In the genomic region with DNA sequence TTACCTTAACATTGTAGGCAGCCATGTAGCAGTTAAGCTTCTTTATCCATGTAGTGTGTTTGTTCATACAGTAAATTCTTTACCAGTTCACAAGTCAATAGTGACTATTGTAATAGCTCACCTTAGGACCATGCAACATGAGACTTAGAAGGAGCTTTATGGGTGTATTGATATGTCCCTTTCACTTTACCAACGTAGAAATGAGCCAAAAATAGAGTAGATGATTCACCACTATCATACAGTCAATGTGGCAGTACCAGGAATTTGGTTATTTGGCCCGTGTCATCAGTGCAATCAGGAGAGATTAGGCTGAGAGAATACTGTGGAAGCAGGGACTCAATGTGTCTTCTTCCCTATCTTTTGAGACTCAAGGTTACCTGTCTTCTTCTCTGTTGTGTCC, we compare ENCODE assay signal across 22 cellular contexts. TPM values are rescaled to one million over a fixed set of nuclear protein-coding genes. Genes with fewer than 3 reads are reported as not detected.
A peak's percentile ranks its signal among the peaks of the same experiment; 100 is the strongest.
DNase-seq lines count a peak whose midpoint lies in the region; ATAC-seq and TF ChIP-seq lines count a peak whose summit lies in the region.
"Had no signal": no experiment of that assay in that cellular context is flagged by ENCODE, and none has a peak within 500 bp of the region (broad histone marks: within the 10 kb centered on the region; RNA-seq: fewer than 3 reads in every experiment).

No MANE protein-coding gene starts in this region.

- TF ChIP-seq CTCF in IMR-90 (conservative IDR thresholded peaks at IDR 0.05; ENCODE audit: low read depth, low read length) (no peak), brain microvascular endothelial cell (IDR thresholded peaks at IDR 0.05; ENCODE audit: low read depth, low read length, missing control alignments) (no peak), neural cell (IDR thresholded peaks at IDR 0.05; ENCODE audit: poor library complexity, severe bottlenecking) (no peak)

- no peak overlapping the region for H2AK5ac ChIP-seq in IMR-90 (ENCODE audit: low read depth, low read length)

- no peaks in the 10 kb centered on the region for H3K9me3 Mint-ChIP-seq in activated T-cell treated with anti-CD3 and anti-CD28 coated beads, Interleukin-2, amount 50 U/mL, for 24 hours
- H3K9me3 Mint-ChIP-seq: IgD-negative memory B cell, mesothelial cell of epicardium, nephron had no signal

- H3K18ac ChIP-seq in IMR-90 (ENCODE audit: low read depth, low read length) = no peak overlapping the region

- no peak overlapping the region for H4K5ac ChIP-seq in IMR-90 (ENCODE audit: low read depth, low read length)

- no peak for TF ChIP-seq RAD21 in IMR-90 (IDR thresholded peaks at IDR 0.05; ENCODE audit: low read length)
- no peak for TF ChIP-seq RAD21 in neural cell (conservative IDR thresholded peaks at IDR 0.05)

- H4K20me1 ChIP-seq in IMR-90 (ENCODE audit: insufficient read depth, low read length) (no peaks in the 10 kb centered on the region), neural cell (ENCODE audit: insufficient read depth) (no peaks in the 10 kb centered on the region)

- H3K23ac ChIP-seq in IMR-90 (ENCODE audit: low read depth, low read length) = no peak overlapping the region

- H3K27ac ChIP-seq in IMR-90 (ENCODE audit: insufficient read depth, low read length) (no peak overlapping the region), brain microvascular endothelial cell (no peak overlapping the region), neural cell (ENCODE audit: low read length) (no peak overlapping the region)
- H3K27ac ChIP-seq: SK-N-MC, testis had no signal

- H3K9me3 ChIP-seq in IMR-90 (ENCODE audit: control insufficient read depth, insufficient read depth, low read length) (no peaks in the 10 kb centered on the region), neural cell (ENCODE audit: low read length) (no peaks in the 10 kb centered on the region)
- H3K9me3 ChIP-seq: testis had no signal

- no CpG with 5 or more reads among the region's 2 CpGs for WGBS in IMR-90 (ENCODE audit: extremely low coverage in 2 of 2, insufficient read length in 1 of 2), 2 experiments

- H3K27ac Mint-ChIP-seq in activated T-cell treated with anti-CD3 and anti-CD28 coated beads, Interleukin-2, amount 50 U/mL, for 24 hours = peak overlapping the region; percentile 63
- H3K27ac Mint-ChIP-seq: GM23338, IgD-negative memory B cell, mesothelial cell of epicardium, nephron had no signal

- CTCF ChIA-PET in IMR-90 (lab: Yijun Ruan, JAX) = no interaction called here

- 0 out of 2 replicates have a peak, but pooled peaks cover 2% of the 10 kb centered on the region for H3K9me1 ChIP-seq in IMR-90 (ENCODE audit: insufficient read depth, low read length)

- H3K4me3 Mint-ChIP-seq in activated T-cell treated with anti-CD3 and anti-CD28 coated beads, Interleukin-2, amount 50 U/mL, for 24 hours = peak overlapping the region; percentile 1
- H3K4me3 Mint-ChIP-seq: GM23338, mesothelial cell of epicardium, nephron had no signal

- H3K36me3 ChIP-seq in IMR-90 (ENCODE audit: control insufficient read depth, insufficient read depth, low read length) (peaks cover 2% of the 10 kb centered on the region), brain microvascular endothelial cell (replicated peaks) (no peaks in the 10 kb centered on the region), neural cell (ENCODE audit: insufficient read depth, low read length) (peaks cover 12% of the 10 kb centered on the region)

- H3K36me3 Mint-ChIP-seq in activated T-cell treated with anti-CD3 and anti-CD28 coated beads, Interleukin-2, amount 50 U/mL, for 24 hours (ENCODE audit: low read depth) = peaks cover 76% of the 10 kb centered on the region

- no peak for TF ChIP-seq POLR2A in IMR-90 (IDR thresholded peaks at IDR 0.05; ENCODE audit: low read depth, low read length)

- H2BK5ac ChIP-seq in IMR-90 (ENCODE audit: low read depth, low read length, poor library complexity, severe bottlenecking) = no peak overlapping the region

- H3K79me1 ChIP-seq in IMR-90 (ENCODE audit: low read depth in 1 of 2, low read length in 2 of 2) = peaks cover 18 to 33% of the 10 kb centered on the region in 2 experiments; a peak in 3 of 4 replicates

- no peak for TF ChIP-seq EP300 in neural cell (conservative IDR thresholded peaks at IDR 0.05; ENCODE audit: poor library complexity, severe bottlenecking)

- no peak overlapping the region for H3K9ac ChIP-seq in IMR-90 (ENCODE audit: low read depth, low read length)
- no peak overlapping the region for H3K9ac ChIP-seq in neural cell (ENCODE audit: low read length)

- no peak overlapping the region for H3K4ac ChIP-seq in IMR-90 (ENCODE audit: low read depth, low read length)

- H3K9me2 ChIP-seq in neural cell (ENCODE audit: insufficient read depth, low read length) = no peaks in the 10 kb centered on the region

- peaks cover 53% of the 10 kb centered on the region for H3K4me1 Mint-ChIP-seq in activated T-cell treated with anti-CD3 and anti-CD28 coated beads, Interleukin-2, amount 50 U/mL, for 24 hours (ENCODE audit: low read depth)

- ATAC-seq in IMR-90 (ENCODE audit: low read depth) = no peak
- ATAC-seq: GM23338, sciatic nerve had no signal

- H2AFZ ChIP-seq in IMR-90 (replicated peaks; ENCODE audit: low read length, poor library complexity) = no peak overlapping the region
- no peak overlapping the region for H2AFZ ChIP-seq in neural cell (ENCODE audit: low read depth, low read length)
- H2AFZ ChIP-seq: GM23338 had no signal

- no peak overlapping the region for H3K56ac ChIP-seq in IMR-90 (ENCODE audit: extremely low read depth, insufficient read depth, low read length)

- no peaks in the 10 kb centered on the region for H3K27me3 Mint-ChIP-seq in activated T-cell treated with anti-CD3 and anti-CD28 coated beads, Interleukin-2, amount 50 U/mL, for 24 hours
- H3K27me3 Mint-ChIP-seq: IgD-negative memory B cell had no signal

- H2BK15ac ChIP-seq in IMR-90 (ENCODE audit: low read depth, low read length) = no peak overlapping the region

- no peaks in the 10 kb centered on the region for H3F3A ChIP-seq in neural cell (ENCODE audit: insufficient read depth, low read length, poor library complexity, severe bottlenecking)

- no peak overlapping the region for H2AK9ac ChIP-seq in IMR-90 (replicated peaks; ENCODE audit: low read depth, low read length, poor library complexity)

- in situ Hi-C loops in IMR-90 (cut with MboI; ENCODE audit: low sequenced_read_pairs) = no loop called here
- in situ Hi-C loops in brain microvascular endothelial cell (cut with HindIII; ENCODE audit: low pct_ligation_motif_present, low sequenced_read_pairs) = no loop called here

- peaks cover 8% of the 10 kb centered on the region for H3K79me2 ChIP-seq in neural cell (replicated peaks; ENCODE audit: insufficient read depth, low read length)

- H2BK20ac ChIP-seq in IMR-90 (ENCODE audit: low read depth, low read length) = no peak overlapping the region

- dilution Hi-C loops in IMR-90 (cut with HindIII; ENCODE audit: low sequenced_read_pairs, unreplicated experiment) = no loop called here

- POLR2A ChIA-PET in IMR-90 (lab: Charles Lee; ENCODE audit: unreplicated experiment) = interaction anchor here (0.6 kb wide), 1 partner anchor 159 kb away, joined by 4 read pairs; no protein-coding TSS in a partner anchor

- BruUV-seq in IMR-90 (replicated peaks; lab: Mats Ljungman, UMichigan) = no TSS peak

- no peak overlapping the region for H2BK120ac ChIP-seq in IMR-90 (ENCODE audit: low read depth, low read length)

- H3K27me3 ChIP-seq in IMR-90 (ENCODE audit: control insufficient read depth, insufficient read depth, low read length) = no peaks in the 10 kb centered on the region
- no peaks in the 10 kb centered on the region for H3K27me3 ChIP-seq in brain microvascular endothelial cell (replicated peaks)
- no peaks in the 10 kb centered on the region for H3K27me3 ChIP-seq in neural cell (ENCODE audit: insufficient read depth, low read depth, low read length)
- H3K27me3 ChIP-seq: testis had no signal

- no peak overlapping the region for H3K4me2 ChIP-seq in IMR-90 (ENCODE audit: low read depth, low read length)
- H3K4me2 ChIP-seq in neural cell (ENCODE audit: low read length) = no peak overlapping the region
- H3K4me2 ChIP-seq: GM23338 had no signal

- H3K4me3 ChIP-seq in IMR-90 (ENCODE audit: insufficient read depth, low read depth, low read length) (no peak overlapping the region), brain microvascular endothelial cell (ENCODE audit: low read depth, low read length) (no peak overlapping the region), neural cell (ENCODE audit: low read length) (peak overlapping the region; percentile 1)
- H3K4me3 ChIP-seq: GM23338, SK-N-MC, testis had no signal

- H3K14ac ChIP-seq in IMR-90 (replicated peaks; ENCODE audit: low read depth, low read length) = no peak overlapping the region

- no peak overlapping the region for H4K91ac ChIP-seq in IMR-90 (ENCODE audit: insufficient read depth, low read depth, low read length)

- no peaks in the 10 kb centered on the region for H3K4me1 ChIP-seq in IMR-90 (ENCODE audit: control insufficient read depth, insufficient read depth, low read length)

- intact Hi-C loops in IMR-90 (cut with micrococcal nuclease) = no loop called here

- DNase-seq in activated T-cell treated with anti-CD3 and anti-CD28 coated beads, Interleukin-2, amount 50 U/mL, for 24 hours = no peak
- no peak for DNase-seq in activated T-cell treated with anti-CD3 and anti-CD28 coated beads, Interleukin-2, amount 50 U/mL, for 1 hour
- peak; percentile 4 for DNase-seq in IMR-90
- DNase-seq in brain microvascular endothelial cell = peak; percentile 4
- no peak for DNase-seq in T-helper 9 cell
- no peak for DNase-seq in ecto neural progenitor cell (ENCODE audit: low spot score)
- DNase-seq in NCI-H226 = no peak
- DNase-seq: activated CD4-positive, alpha-beta T cell treated with anti-CD3 and anti-CD28 coated beads for 4 hours; activated gamma-delta T cell; amniotic stem cell; C1 segment of cervical spinal cord; GDM1; NCI-H1048; NCI-H2029; testis had no signal

- no peak overlapping the region for H4K8ac ChIP-seq in IMR-90 (ENCODE audit: low read depth in 2 of 2, low read length in 2 of 2)

TF ChIP-seq in IMR-90, 13 proteins besides CTCF, POLR2A, EP300 and RAD21:
- TF ChIP-seq MXI1 (IDR thresholded peaks at IDR 0.05; ENCODE audit: borderline replicate concordance, low read depth, low read length) (no peak), CHD1 (IDR thresholded peaks at IDR 0.05; ENCODE audit: low read depth, low read length) (no peak), CEBPB (IDR thresholded peaks at IDR 0.05; ENCODE audit: low read depth, low read length) (no peak)

TF ChIP-seq in neural cell, 6 proteins besides CTCF, POLR2A, EP300 and RAD21 (continues in another document):
- no peak for TF ChIP-seq MXI1 (conservative IDR thresholded peaks at IDR 0.05; ENCODE audit: poor library complexity, severe bottlenecking)
- TF ChIP-seq POLR2AphosphoS5 (IDR thresholded peaks at IDR 0.05) = no peak
- TF ChIP-seq TAF1 (IDR thresholded peaks at IDR 0.05; ENCODE audit: low read depth) = no peak
- no peak for TF ChIP-seq SMC3 (conservative IDR thresholded peaks at IDR 0.05; ENCODE audit: poor library complexity)

RNA-seq across cellular contexts. Expression of gene ZDHHC13, which starts 4.7 kb away (rescaled TPM):
- total RNA-seq in IMR-90 (2012; rRNA removed) = 15.1 and 20.0 TPM in 2 replicates
- polyA plus RNA-seq in IMR-90 (2012; rRNA removed) = 6.3 and 7.2 TPM in 2 replicates
- polyA plus RNA-seq in IMR-90 (2012; cell fraction: cytosol; rRNA removed) = 1.7 and 1.9 TPM in 2 replicates
- 1.7 and 13.3 TPM in 2 replicates for polyA plus RNA-seq in IMR-90 (2012; cell fraction: nucleus; rRNA removed; ENCODE audit: low replicate concordance)
- polyA plus RNA-seq in neural cell = 65.8 and 70.0 TPM in 2 replicates
- 62.7 and 63.1 TPM in 2 replicates for polyA minus RNA-seq in neural cell

Comparison
In these comparisons a context has a peak if more than half of its experiments do, and no peak if none do; other contexts are left out.
1. DNase-seq: peak in IMR-90 (single experiment) and brain microvascular endothelial cell (single experiment); none in activated T-cell treated with anti-CD3 and anti-CD28 coated beads, Interleukin-2, amount 50 U/mL, for 24 hours (single experiment), activated T-cell treated with anti-CD3 and anti-CD28 coated beads, Interleukin-2, amount 50 U/mL, for 1 hour (single experiment), T-helper 9 cell (single experiment), ecto neural progenitor cell (single experiment) and NCI-H226 (single experiment).